In genomic region chr4:52824603-52825310, GRCh38 we compare ENCODE assay signal across 11 cellular contexts. TPM values are rescaled to one million over a fixed set of nuclear protein-coding genes. Genes with fewer than 3 reads are reported as not detected.
DNase-seq lines count a peak whose midpoint lies in the region; ATAC-seq, FAIRE-seq and TF ChIP-seq lines count a peak whose summit lies in the region.
"Had no signal": no experiment of that assay in that cellular context is flagged by ENCODE, and none has a peak within 500 bp of the region (broad histone marks: within the 10 kb centered on the region; RNA-seq: fewer than 3 reads in every experiment).

No MANE protein-coding gene starts in this region.

- WGBS in body of pancreas, 2 donors = 45 to 46% methylated on average over 7 to 8 of the region's 8 CpGs

- H3K27ac ChIP-seq in HCT116 (ENCODE audit: low read depth, low read length) = no peak overlapping the region
- H3K27ac ChIP-seq in body of pancreas = peak overlapping the region; percentile 28 to 76 (median 57)
- peak overlapping the region; percentile 71 to 80 for H3K27ac ChIP-seq in kidney (ENCODE audit: low read depth in 2 of 2, low read length in 2 of 2)
- H3K27ac ChIP-seq in gastrocnemius medialis = peak overlapping the region; percentile 62 to 73 (median 70)
- peak overlapping the region in 1 of 2 donors; percentile 11 for H3K27ac ChIP-seq in coronary artery
- H3K27ac ChIP-seq in PC-9 = no peak overlapping the region

- in situ Hi-C loops in gastrocnemius medialis (cut with MboI; ENCODE audit: low sequenced_read_pairs in 4 of 4) = loop anchor here in 1 of 4 donors (10.0 kb wide), 1 partner anchor 60 kb away; no protein-coding TSS in a partner anchor

- H3F3A ChIP-seq in PC-9 (ENCODE audit: insufficient read depth, low read depth) = peaks cover 19% of the 10 kb centered on the region; the same call in 1 of the 2 replicates

- H3K79me2 ChIP-seq in HCT116 (ENCODE audit: insufficient read depth, low read length) (no peaks in the 10 kb centered on the region), PC-9 (ENCODE audit: low read depth) (no peaks in the 10 kb centered on the region)

- ATAC-seq in HCT116 = no peak
- ATAC-seq in body of pancreas = peak; percentile 82
- peak; percentile 95 to 97 for ATAC-seq in gastrocnemius medialis
- ATAC-seq in HG03432 (IDR thresholded peaks at IDR 0.05; ENCODE audit: unreplicated experiment) = no peak

- TF ChIP-seq CTCF in HCT116 (IDR thresholded peaks at IDR 0.05 in 2 of 3, conservative IDR thresholded peaks at IDR 0.05 in 1 of 3; ENCODE audit: borderline replicate concordance in 1 of 3, insufficient read depth in 1 of 3, low read depth in 2 of 3, low read length in 2 of 3) = no peak
- TF ChIP-seq CTCF in body of pancreas (IDR thresholded peaks at IDR 0.05) = no peak
- no peak for TF ChIP-seq CTCF in kidney (IDR thresholded peaks at IDR 0.05; ENCODE audit: borderline replicate concordance, extremely low read depth, insufficient read depth)
- TF ChIP-seq CTCF in gastrocnemius medialis (IDR thresholded peaks at IDR 0.05 in 4 of 5, conservative IDR thresholded peaks at IDR 0.05 in 1 of 5) = no peak
- TF ChIP-seq CTCF in coronary artery (IDR thresholded peaks at IDR 0.05) = no peak
- no peak for TF ChIP-seq CTCF in PC-9 (conservative IDR thresholded peaks at IDR 0.05)

- H3K9me2 ChIP-seq in HCT116 (ENCODE audit: insufficient read depth) (no peaks in the 10 kb centered on the region), PC-9 (ENCODE audit: insufficient read depth) (no peaks in the 10 kb centered on the region)

- H3K4me3 ChIP-seq in HCT116 (replicated peaks in 1 of 2; ENCODE audit: low read depth in 1 of 2, low read length in 2 of 2) (no peak overlapping the region), body of pancreas (no peak overlapping the region), kidney (ENCODE audit: low read length in 2 of 2) (no peak overlapping the region), gastrocnemius medialis (no peak overlapping the region), coronary artery (no peak overlapping the region), PC-9 (no peak overlapping the region)

- CTCF ChIA-PET in HCT116 (lab: Charles Lee) = no interaction called here
- CTCF ChIA-PET in PC-9 (lab: Charles Lee) = interaction anchor here (1.2 kb wide), 1 partner anchor 36 kb away, joined by 3 read pairs; no protein-coding TSS in a partner anchor

- H3K9ac ChIP-seq in HCT116 (ENCODE audit: low read length) (no peak overlapping the region), kidney (ENCODE audit: low read length in 2 of 2) (no peak overlapping the region)

- POLR2A ChIA-PET in HCT116 (lab: Charles Lee) = no interaction called here
- POLR2A ChIA-PET in PC-9 (lab: Charles Lee; ENCODE audit: unreplicated experiment) = no interaction called here

- H3K4me1 ChIP-seq in HCT116 (ENCODE audit: control insufficient read depth in 1 of 2, insufficient read depth in 2 of 2, low read length in 2 of 2) = peaks cover 18 to 38% of the 10 kb centered on the region in 2 experiments
- H3K4me1 ChIP-seq in body of pancreas = peaks cover 16% of the 10 kb centered on the region
- H3K4me1 ChIP-seq in kidney (ENCODE audit: control insufficient read depth in 1 of 2, insufficient read depth in 1 of 2, low read depth in 1 of 2, low read length in 2 of 2) = peaks cover 6 to 9% of the 10 kb centered on the region in 2 donors
- peaks cover 19 to 25% of the 10 kb centered on the region in 2 donors for H3K4me1 ChIP-seq in gastrocnemius medialis
- peaks cover 19% of the 10 kb centered on the region for H3K4me1 ChIP-seq in PC-9 (replicated peaks; ENCODE audit: insufficient read depth)

- DNase-seq in HCT116 (ENCODE audit: low read depth, low spot score) = no peak
- DNase-seq in body of pancreas = peak in 2 of 4 donors; percentile 34 to 43
- DNase-seq in kidney = peak; percentile 89
- DNase-seq in gastrocnemius medialis = peak; percentile 51 to 58
- DNase-seq in medulla oblongata (ENCODE audit: extremely low spot score) = no peak
- no peak for DNase-seq in coronary artery (ENCODE audit: low spot score)
- no peak for DNase-seq in PC-9
- DNase-seq: activated CD4-positive, alpha-beta T cell treated with anti-CD3 and anti-CD28 coated beads for 48 hours; GDM1 had no signal

- H3K27me3 ChIP-seq in HCT116 (ENCODE audit: insufficient read depth, low read length) = no peaks in the 10 kb centered on the region
- no peaks in the 10 kb centered on the region for H3K27me3 ChIP-seq in body of pancreas
- H3K27me3 ChIP-seq in gastrocnemius medialis = no peaks in the 10 kb centered on the region
- no peaks in the 10 kb centered on the region for H3K27me3 ChIP-seq in PC-9 (ENCODE audit: insufficient read depth, low read depth)

- RAD21 ChIA-PET in HCT116 (lab: Charles Lee; ENCODE audit: low non-redundant PET in 1 of 2, low total read pairs in 2 of 2, uncharacterized antibody in 2 of 2, unreplicated experiment in 2 of 2) = no interaction called here

- H4K20me1 ChIP-seq in HCT116 (ENCODE audit: insufficient read depth) (no peaks in the 10 kb centered on the region), PC-9 (ENCODE audit: insufficient read depth) (no peaks in the 10 kb centered on the region)

- TF ChIP-seq POLR2A in HCT116 (IDR thresholded peaks at IDR 0.05; ENCODE audit: borderline replicate concordance, extremely low read depth, insufficient read depth, insufficient read length) (no peak), body of pancreas (IDR thresholded peaks at IDR 0.05) (no peak), gastrocnemius medialis (IDR thresholded peaks at IDR 0.05) (no peak)

- intact Hi-C loops in HCT116 (cut with micrococcal nuclease) (no loop called here), body of pancreas (cut with DNase I) (no loop called here), kidney (cut with DNase I) (no loop called here), gastrocnemius medialis (cut with DNase I; ENCODE audit: low total_unique reads) (loop anchor here (2.0 to 5.0 kb wide), 2 partner anchors 38 to 112 kb away; partner anchors contain the start of gene RASL11B), PC-9 (cut with micrococcal nuclease; ENCODE audit: unreplicated experiment) (no loop called here)

- FAIRE-seq in kidney (lab: Jason Lieb, UNC) = no peak

- no peak overlapping the region for H2AFZ ChIP-seq in HCT116 (ENCODE audit: low read depth, low read length, poor library complexity, severe bottlenecking)
- no peak overlapping the region for H2AFZ ChIP-seq in PC-9

- TF ChIP-seq RAD21 in HCT116 (IDR thresholded peaks at IDR 0.05; ENCODE audit: low read depth) = no peak

- H3K36me3 ChIP-seq in HCT116 (ENCODE audit: control insufficient read depth in 1 of 2, insufficient read depth in 2 of 2, low read length in 2 of 2) (no peaks in the 10 kb centered on the region), body of pancreas (replicated peaks in 1 of 2; ENCODE audit: insufficient read depth in 1 of 2, low read depth in 2 of 2) (no peaks in the 10 kb centered on the region), kidney (ENCODE audit: control insufficient read depth in 1 of 2, insufficient read depth in 2 of 2, low read length in 2 of 2) (no peaks in the 10 kb centered on the region), gastrocnemius medialis (no peaks in the 10 kb centered on the region), PC-9 (ENCODE audit: low read depth) (no peaks in the 10 kb centered on the region)

- H3K9me3 ChIP-seq in HCT116 (ENCODE audit: control insufficient read depth in 1 of 2, insufficient read depth in 1 of 2, low read depth in 1 of 2, low read length in 2 of 2) (no peaks in the 10 kb centered on the region), body of pancreas (no peaks in the 10 kb centered on the region), kidney (ENCODE audit: control insufficient read depth in 1 of 2, low read length in 2 of 2) (no peaks in the 10 kb centered on the region), gastrocnemius medialis (no peaks in the 10 kb centered on the region), PC-9 (ENCODE audit: insufficient read depth, low read depth) (peaks cover 6% of the 10 kb centered on the region; the same call in 1 of the 2 replicates)

- H3K4me2 ChIP-seq in HCT116 (ENCODE audit: low read length) (peak overlapping the region; percentile 46; the same call in 1 of the 2 replicates), PC-9 (no peak overlapping the region)

- BruUV-seq in HCT116 (replicated peaks; lab: Mats Ljungman, UMichigan) (no TSS peak), PC-9 (replicated peaks; lab: Mats Ljungman, UMichigan) (no TSS peak)

TF ChIP-seq in HCT116, 20 proteins besides CTCF, POLR2A, EP300 and RAD21 (continues in another document):
- no peak for TF ChIP-seq FOSL1 (IDR thresholded peaks at IDR 0.05; ENCODE audit: low read depth)
- TF ChIP-seq ZFX (IDR thresholded peaks at IDR 0.05) = no peak
- no peak for TF ChIP-seq ELF1 (IDR thresholded peaks at IDR 0.05; ENCODE audit: borderline replicate concordance, low read depth)
- TF ChIP-seq EZH2 (IDR thresholded peaks at IDR 0.05) = no peak
- no peak for TF ChIP-seq REST (IDR thresholded peaks at IDR 0.05; ENCODE audit: low read depth)
- TF ChIP-seq CBX3 (IDR thresholded peaks at IDR 0.05; ENCODE audit: low read depth) = no peak

RNA-seq across cellular contexts. Expression of gene RASL11B, which starts 37.4 kb away (rescaled TPM):
- total RNA-seq in HCT116 (2021; ENCODE audit: unreplicated experiment) = 0.34 TPM
- 0.18 TPM in 1 of 2 replicates, not detected in the other for polyA plus RNA-seq in HCT116 (2012)
- total RNA-seq in body of pancreas = 1 to 10 TPM; 1.3 to 1.8 TPM
- total RNA-seq in kidney = 4.3 TPM
- polyA plus RNA-seq in kidney (ENCODE audit: insufficient read depth, low read depth, low replicate concordance) = 45.9 TPM
- under 1 TPM in 1 of 4 donors, not detected in 3; 0.18 TPM for total RNA-seq in gastrocnemius medialis
- total RNA-seq in PC-9 (2021) = 0.25 TPM in 1 of 2 replicates, not detected in the other
- total RNA-seq: OCI-LY7 had no signal

Comparison
In these comparisons a context has a peak if more than half of its experiments do, and no peak if none do; other contexts are left out.
1. ATAC-seq: peak in body of pancreas (single experiment) and gastrocnemius medialis (2 of 2); none in HCT116 (single experiment) and HG03432 (single experiment).
2. DNase-seq: peak in kidney (single experiment) and gastrocnemius medialis (2 of 2); none in HCT116 (single experiment), medulla oblongata (single experiment), coronary artery (single experiment) and PC-9 (0 of 2).
3. H3K27ac ChIP-seq: peak in body of pancreas (4 of 4), kidney (2 of 2) and gastrocnemius medialis (4 of 4); none in HCT116 (single experiment) and PC-9 (single experiment).